9 cellular contexts compared by ENCODE assay signal in genomic region chr19:2329528-2329927, GRCh38. TPM values are rescaled to one million over a fixed set of nuclear protein-coding genes. Genes with fewer than 3 reads are reported as not detected.
DNase-seq lines count a peak whose midpoint lies in the region; ATAC-seq, FAIRE-seq and TF ChIP-seq lines count a peak whose summit lies in the region.
"Had no signal": no experiment of that assay in that cellular context is flagged by ENCODE, and none has a peak within 500 bp of the region (broad histone marks: within the 10 kb centered on the region; RNA-seq: fewer than 3 reads in every experiment).

No MANE protein-coding gene starts in this region.

- no peaks in the 10 kb centered on the region for H3K27me3 ChIP-seq in thymus (ENCODE audit: control insufficient read depth, insufficient read depth)

- H3K4me1 ChIP-seq in kidney (ENCODE audit: control insufficient read depth in 1 of 2, insufficient read depth in 1 of 2, low read depth in 1 of 2, low read length in 2 of 2) (peaks cover 21 to 44% of the 10 kb centered on the region in 2 donors), thymus (ENCODE audit: control insufficient read depth, insufficient read depth, low read length) (peaks cover 44% of the 10 kb centered on the region)

- no peak for TF ChIP-seq CTCF in activated CD8-positive, alpha-beta T cell treated with anti-CD3 and anti-CD28 coated beads for 36 hours (IDR thresholded peaks at IDR 0.05)
- TF ChIP-seq CTCF in kidney (IDR thresholded peaks at IDR 0.05; ENCODE audit: borderline replicate concordance, extremely low read depth, insufficient read depth), result no peak

- intact Hi-C loops in activated CD8-positive, alpha-beta T cell treated with anti-CD3 and anti-CD28 coated beads for 36 hours (cut with micrococcal nuclease), result no loop called here
- intact Hi-C loops in kidney (cut with DNase I), result no loop called here

- no peaks in the 10 kb centered on the region for H3K9me3 ChIP-seq in kidney (ENCODE audit: control insufficient read depth in 1 of 2, low read length in 2 of 2)
- peaks cover 1% of the 10 kb centered on the region for H3K9me3 ChIP-seq in thymus (ENCODE audit: control insufficient read depth)

- DNase-seq in activated CD8-positive, alpha-beta memory T cell treated with anti-CD3 and anti-CD28 coated beads, Interleukin-2, amount 10 ng/mL, durations not matched to agents 7 days and 5 days, result no peak
- DNase-seq in activated CD8-positive, alpha-beta memory T cell treated with anti-CD3 and anti-CD28 coated beads for 24 hours, result no peak
- DNase-seq in activated CD8-positive, alpha-beta T cell treated with anti-CD3 and anti-CD28 coated beads for 36 hours, result no peak
- DNase-seq in kidney, result peak; percentile 57
- no peak for DNase-seq in NCI-H226
- no peak for DNase-seq in COLO829 (ENCODE audit: low spot score)

- POLR2A ChIA-PET in activated CD8-positive, alpha-beta T cell treated with anti-CD3 and anti-CD28 coated beads for 36 hours (lab: Charles Lee), result interaction anchor here (0.6 to 2.1 kb wide), 3 partner anchors 13 to 95 kb away, joined by 3 to 7 read pairs (median 3); no protein-coding TSS in a partner anchor

- H3K4me3 Mint-ChIP-seq in activated CD8-positive, alpha-beta memory T cell treated with anti-CD3 and anti-CD28 coated beads, Interleukin-2, amount 10 ng/mL, durations not matched to agents 7 days and 5 days, result peak overlapping the region; percentile 87
- peak overlapping the region; percentile 95 for H3K4me3 Mint-ChIP-seq in activated CD8-positive, alpha-beta T cell treated with anti-CD3 and anti-CD28 coated beads for 36 hours

- 91% methylated on average over 13 of the region's 13 CpGs for WGBS in thymus

- peaks cover 53% of the 10 kb centered on the region for H3K4me1 Mint-ChIP-seq in activated CD8-positive, alpha-beta memory T cell treated with anti-CD3 and anti-CD28 coated beads, Interleukin-2, amount 10 ng/mL, durations not matched to agents 7 days and 5 days
- H3K4me1 Mint-ChIP-seq in activated CD8-positive, alpha-beta T cell treated with anti-CD3 and anti-CD28 coated beads for 36 hours (ENCODE audit: low read depth), result peaks cover 69% of the 10 kb centered on the region

- H3K9ac ChIP-seq in kidney (ENCODE audit: low read length in 2 of 2), result peak overlapping the region in 1 of 2 donors; percentile 78

- no peak for FAIRE-seq in kidney (lab: Jason Lieb, UNC)
- FAIRE-seq: G401.6 had no signal

- H3K27me3 Mint-ChIP-seq in activated CD8-positive, alpha-beta memory T cell treated with anti-CD3 and anti-CD28 coated beads, Interleukin-2, amount 10 ng/mL, durations not matched to agents 7 days and 5 days, result no peaks in the 10 kb centered on the region
- no peaks in the 10 kb centered on the region for H3K27me3 Mint-ChIP-seq in activated CD8-positive, alpha-beta T cell treated with anti-CD3 and anti-CD28 coated beads for 36 hours

- H3K36me3 ChIP-seq in kidney (ENCODE audit: control insufficient read depth in 1 of 2, insufficient read depth in 2 of 2, low read length in 2 of 2), result no peaks in the 10 kb centered on the region
- H3K36me3 ChIP-seq in thymus (ENCODE audit: control insufficient read depth, insufficient read depth), result peaks cover under 1% of the 10 kb centered on the region

- no peaks in the 10 kb centered on the region for H3K9me3 Mint-ChIP-seq in activated CD8-positive, alpha-beta memory T cell treated with anti-CD3 and anti-CD28 coated beads, Interleukin-2, amount 10 ng/mL, durations not matched to agents 7 days and 5 days (ENCODE audit: low read depth)
- H3K9me3 Mint-ChIP-seq in activated CD8-positive, alpha-beta T cell treated with anti-CD3 and anti-CD28 coated beads for 36 hours, result no peaks in the 10 kb centered on the region

- H3K4me3 ChIP-seq in kidney (ENCODE audit: low read length in 2 of 2) (peak overlapping the region; percentile 87 to 97), thymus (ENCODE audit: low read length) (peak overlapping the region; percentile 95)

- ATAC-seq in activated CD8-positive, alpha-beta memory T cell treated with anti-CD3 and anti-CD28 coated beads, Interleukin-2, amount 10 ng/mL, durations not matched to agents 7 days and 5 days, result no peak
- no peak for ATAC-seq in activated CD8-positive, alpha-beta T cell treated with anti-CD3 and anti-CD28 coated beads for 36 hours
- ATAC-seq in HG02610 (IDR thresholded peaks at IDR 0.05; ENCODE audit: unreplicated experiment), result no peak

- CTCF ChIA-PET in activated CD8-positive, alpha-beta memory T cell treated with anti-CD3 and anti-CD28 coated beads, Interleukin-2, amount 10 ng/mL, durations not matched to agents 7 days and 5 days (lab: Charles Lee), result interaction anchor here (0.8 kb wide), 2 partner anchors 63 to 92 kb away, joined by 3 read pairs; no protein-coding TSS in a partner anchor
- CTCF ChIA-PET in activated CD8-positive, alpha-beta T cell treated with anti-CD3 and anti-CD28 coated beads for 36 hours (lab: Charles Lee), result interaction anchor here (1.1 to 1.2 kb wide), 2 partner anchors 34 to 281 kb away, joined by 3 read pairs; no protein-coding TSS in a partner anchor

- H3K27ac Mint-ChIP-seq in activated CD8-positive, alpha-beta memory T cell treated with anti-CD3 and anti-CD28 coated beads, Interleukin-2, amount 10 ng/mL, durations not matched to agents 7 days and 5 days, result peak overlapping the region; percentile 77
- H3K27ac Mint-ChIP-seq in activated CD8-positive, alpha-beta T cell treated with anti-CD3 and anti-CD28 coated beads for 36 hours, result peak overlapping the region; percentile 70

- no peak overlapping the region for H3K27ac ChIP-seq in kidney (ENCODE audit: low read depth in 2 of 2, low read length in 2 of 2)
- H3K27ac ChIP-seq in thymus (ENCODE audit: low read depth), result no peak overlapping the region

- peaks cover 12% of the 10 kb centered on the region for H3K36me3 Mint-ChIP-seq in activated CD8-positive, alpha-beta memory T cell treated with anti-CD3 and anti-CD28 coated beads, Interleukin-2, amount 10 ng/mL, durations not matched to agents 7 days and 5 days
- H3K36me3 Mint-ChIP-seq in activated CD8-positive, alpha-beta T cell treated with anti-CD3 and anti-CD28 coated beads for 36 hours (ENCODE audit: low read depth), result peaks cover 33% of the 10 kb centered on the region

RNA-seq across cellular contexts. Expression of gene SPPL2B, which starts 1.0 kb away (rescaled TPM):
- 10 to 100 TPM; 63.2 to 72.4 TPM for total RNA-seq in activated CD8-positive, alpha-beta memory T cell treated with anti-CD3 and anti-CD28 coated beads, Interleukin-2, amount 10 ng/mL, durations not matched to agents 7 days and 5 days
- total RNA-seq in activated CD8-positive, alpha-beta T cell treated with anti-CD3 and anti-CD28 coated beads for 36 hours, result 10 to 100 TPM; 52.8 to 54.3 TPM
- 94.1 TPM for total RNA-seq in kidney
- polyA plus RNA-seq in kidney (ENCODE audit: insufficient read depth, low read depth, low replicate concordance), result 25.3 TPM
- polyA plus RNA-seq in thymus, result 125 TPM

RNA-seq across cellular contexts. Expression of gene LSM7, which starts 1.1 kb away (rescaled TPM):
- 100 to 1,000 TPM; 135 TPM for total RNA-seq in activated CD8-positive, alpha-beta memory T cell treated with anti-CD3 and anti-CD28 coated beads, Interleukin-2, amount 10 ng/mL, durations not matched to agents 7 days and 5 days
- 100 to 1,000 TPM; 154 to 162 TPM for total RNA-seq in activated CD8-positive, alpha-beta T cell treated with anti-CD3 and anti-CD28 coated beads for 36 hours
- total RNA-seq in kidney, result 54.0 TPM
- 160 TPM for polyA plus RNA-seq in kidney (ENCODE audit: insufficient read depth, low read depth, low replicate concordance)
- polyA plus RNA-seq in thymus, result 243 TPM

RNA-seq across cellular contexts. Expression of gene LINGO3, which starts 21.6 kb away (rescaled TPM):
- total RNA-seq in activated CD8-positive, alpha-beta memory T cell treated with anti-CD3 and anti-CD28 coated beads, Interleukin-2, amount 10 ng/mL, durations not matched to agents 7 days and 5 days, result under 1 TPM; 0.32 to 0.40 TPM
- under 1 TPM; 0.16 to 0.27 TPM for total RNA-seq in activated CD8-positive, alpha-beta T cell treated with anti-CD3 and anti-CD28 coated beads for 36 hours
- total RNA-seq in kidney, result 0.09 TPM
- polyA plus RNA-seq in kidney (ENCODE audit: insufficient read depth, low read depth, low replicate concordance) (not detected), thymus (0.16 TPM)

RNA-seq across cellular contexts. Expression of gene TMPRSS9, which starts 30.5 kb away (rescaled TPM):
- total RNA-seq in activated CD8-positive, alpha-beta memory T cell treated with anti-CD3 and anti-CD28 coated beads, Interleukin-2, amount 10 ng/mL, durations not matched to agents 7 days and 5 days, result not detected
- not detected for total RNA-seq in activated CD8-positive, alpha-beta T cell treated with anti-CD3 and anti-CD28 coated beads for 36 hours
- not detected for total RNA-seq in kidney
- polyA plus RNA-seq in kidney (ENCODE audit: insufficient read depth, low read depth, low replicate concordance) (not detected), thymus (0.18 TPM)

RNA-seq across cellular contexts. Expression of gene PEAK3, which starts 47.6 kb away (rescaled TPM):
- under 1 TPM in 1 of 2 experiments, not detected in 1; 0.54 TPM for total RNA-seq in activated CD8-positive, alpha-beta memory T cell treated with anti-CD3 and anti-CD28 coated beads, Interleukin-2, amount 10 ng/mL, durations not matched to agents 7 days and 5 days
- not detected for total RNA-seq in activated CD8-positive, alpha-beta T cell treated with anti-CD3 and anti-CD28 coated beads for 36 hours
- total RNA-seq in kidney, result 2.1 TPM
- polyA plus RNA-seq in kidney (ENCODE audit: insufficient read depth, low read depth, low replicate concordance), result not detected
- polyA plus RNA-seq in thymus, result 0.34 TPM
